11 cellular contexts compared by ENCODE assay signal in genomic region chr18:46182633-46183401, GRCh38.
A peak's percentile ranks its signal among the peaks of the same experiment; 100 is the strongest.
DNase-seq lines count a peak whose midpoint lies in the region; ATAC-seq and TF ChIP-seq lines count a peak whose summit lies in the region.
"Had no signal": no experiment of that assay in that cellular context is flagged by ENCODE, and none has a peak within 500 bp of the region (broad histone marks: within the 10 kb centered on the region; RNA-seq: fewer than 3 reads in every experiment).

No MANE protein-coding gene starts in this region.

- no peaks in the 10 kb centered on the region for H3K9me3 ChIP-seq in T-helper 17 cell (ENCODE audit: control insufficient read depth, low read length, poor library complexity, severe bottlenecking)
- no peaks in the 10 kb centered on the region for H3K9me3 ChIP-seq in left ventricle myocardium inferior (replicated peaks)
- H3K9me3 ChIP-seq in lower lobe of right lung, result no peaks in the 10 kb centered on the region
- H3K9me3 ChIP-seq: neutrophil had no signal

- peak overlapping the region; percentile 22 for H3K4me3 Mint-ChIP-seq in natural killer cell
- H3K4me3 Mint-ChIP-seq in natural killer cell treated with Interleukin-12 subunit alpha and Interleukin-12 subunit beta and Interleukin-15 and Interleukin-18, amount 100 ng/mL, for 72 hours, result no peak overlapping the region
- peak overlapping the region; percentile 39 for H3K4me3 Mint-ChIP-seq in T-helper 17 cell
- H3K4me3 Mint-ChIP-seq in endothelial cell (ENCODE audit: unreplicated experiment), result no peak overlapping the region
- H3K4me3 Mint-ChIP-seq: CD14-positive monocyte had no signal

- H3K4me1 Mint-ChIP-seq in natural killer cell (peaks cover 43 to 46% of the 10 kb centered on the region in 2 donors), T-helper 17 cell (peaks cover 46% of the 10 kb centered on the region), endothelial cell (ENCODE audit: unreplicated experiment) (peaks cover 8% of the 10 kb centered on the region)
- peaks cover 33 to 36% of the 10 kb centered on the region in 2 donors for H3K4me1 Mint-ChIP-seq in natural killer cell treated with Interleukin-12 subunit alpha and Interleukin-12 subunit beta and Interleukin-15 and Interleukin-18, amount 100 ng/mL, for 72 hours (ENCODE audit: low read depth in 2 of 2)

- H3K36me3 Mint-ChIP-seq in natural killer cell (no peaks in the 10 kb centered on the region), T-helper 17 cell (ENCODE audit: low read depth) (no peaks in the 10 kb centered on the region), endothelial cell (ENCODE audit: low read depth, unreplicated experiment) (no peaks in the 10 kb centered on the region)
- no peaks in the 10 kb centered on the region for H3K36me3 Mint-ChIP-seq in natural killer cell treated with Interleukin-12 subunit alpha and Interleukin-12 subunit beta and Interleukin-15 and Interleukin-18, amount 100 ng/mL, for 72 hours

- H3K9me3 Mint-ChIP-seq in natural killer cell (no peaks in the 10 kb centered on the region), endothelial cell (ENCODE audit: unreplicated experiment) (no peaks in the 10 kb centered on the region)
- no peaks in the 10 kb centered on the region for H3K9me3 Mint-ChIP-seq in natural killer cell treated with Interleukin-12 subunit alpha and Interleukin-12 subunit beta and Interleukin-15 and Interleukin-18, amount 100 ng/mL, for 72 hours
- H3K9me3 Mint-ChIP-seq: CD14-positive monocyte had no signal

- ATAC-seq in natural killer cell (no peak), T-helper 17 cell (no peak), lower lobe of right lung (no peak), GM21528 (IDR thresholded peaks at IDR 0.05; ENCODE audit: low FRiP score, unreplicated experiment) (no peak)
- no peak for ATAC-seq in natural killer cell treated with Interleukin-12 subunit alpha and Interleukin-12 subunit beta and Interleukin-15 and Interleukin-18, amount 100 ng/mL, for 72 hours

- peak overlapping the region; percentile 7 to 27 for H3K27ac Mint-ChIP-seq in natural killer cell
- H3K27ac Mint-ChIP-seq in natural killer cell treated with Interleukin-12 subunit alpha and Interleukin-12 subunit beta and Interleukin-15 and Interleukin-18, amount 100 ng/mL, for 72 hours, result peak overlapping the region in 1 of 2 donors; percentile 27
- peak overlapping the region; percentile 43 for H3K27ac Mint-ChIP-seq in T-helper 17 cell
- no peak overlapping the region for H3K27ac Mint-ChIP-seq in endothelial cell (ENCODE audit: unreplicated experiment)

- TF ChIP-seq CTCF in natural killer cell (IDR thresholded peaks at IDR 0.05) (no peak), left ventricle myocardium inferior (IDR thresholded peaks at IDR 0.05; ENCODE audit: borderline replicate concordance) (no peak), endothelial cell (IDR thresholded peaks at IDR 0.05; ENCODE audit: unreplicated experiment) (no peak), lower lobe of right lung (IDR thresholded peaks at IDR 0.05) (no peak)

- H3K4me1 ChIP-seq in left ventricle myocardium inferior, result peaks cover 67% of the 10 kb centered on the region
- H3K4me1 ChIP-seq in lower lobe of right lung, result peaks cover 26% of the 10 kb centered on the region

- H3K4me3 ChIP-seq in left ventricle myocardium inferior (peak overlapping the region; percentile 35), lower lobe of right lung (no peak overlapping the region)

- H3K36me3 ChIP-seq in left ventricle myocardium inferior (no peaks in the 10 kb centered on the region), lower lobe of right lung (no peaks in the 10 kb centered on the region)
- H3K36me3 ChIP-seq: neutrophil had no signal

- H3K27me3 Mint-ChIP-seq in natural killer cell (ENCODE audit: low read depth in 2 of 2), result no peaks in the 10 kb centered on the region
- no peaks in the 10 kb centered on the region for H3K27me3 Mint-ChIP-seq in natural killer cell treated with Interleukin-12 subunit alpha and Interleukin-12 subunit beta and Interleukin-15 and Interleukin-18, amount 100 ng/mL, for 72 hours
- no peaks in the 10 kb centered on the region for H3K27me3 Mint-ChIP-seq in T-helper 17 cell
- no peaks in the 10 kb centered on the region for H3K27me3 Mint-ChIP-seq in endothelial cell (ENCODE audit: unreplicated experiment)

- H3K27ac ChIP-seq in left ventricle myocardium inferior (replicated peaks), result peak overlapping the region; percentile 74
- H3K27ac ChIP-seq in lower lobe of right lung, result no peak overlapping the region

- H3K27me3 ChIP-seq in left ventricle myocardium inferior (ENCODE audit: low read depth) (no peaks in the 10 kb centered on the region), lower lobe of right lung (ENCODE audit: low read depth) (no peaks in the 10 kb centered on the region)
- H3K27me3 ChIP-seq: neutrophil had no signal

- DNase-seq in natural killer cell (no peak), T-helper 17 cell (no peak), left ventricle myocardium inferior (no peak), iPS-NIHi11 (ENCODE audit: low spot score) (no peak), endothelial cell (ENCODE audit: low spot score) (no peak), lower lobe of right lung (no peak)
- no peak for DNase-seq in natural killer cell treated with Interleukin-12 subunit alpha and Interleukin-12 subunit beta and Interleukin-15 and Interleukin-18, amount 100 ng/mL, for 72 hours (ENCODE audit: low spot score)
- DNase-seq: NCI-H187 treated with DMSO at 0.1 percent for 48 hours had no signal

- intact Hi-C loops in natural killer cell (cut with micrococcal nuclease) (no loop called here), left ventricle myocardium inferior (cut with micrococcal nuclease) (no loop called here), lower lobe of right lung (cut with DNase I) (no loop called here)

Comparison
In these comparisons a context has a peak if more than half of its experiments do, and no peak if none do; other contexts are left out.
1. H3K4me3 Mint-ChIP-seq: peak in natural killer cell (single experiment) and T-helper 17 cell (single experiment); none in natural killer cell treated with Interleukin-12 subunit alpha and Interleukin-12 subunit beta and Interleukin-15 and Interleukin-18, amount 100 ng/mL, for 72 hours (single experiment) and endothelial cell (single experiment).